ENCODE assay signal across 8 cellular contexts in the genomic region with DNA sequence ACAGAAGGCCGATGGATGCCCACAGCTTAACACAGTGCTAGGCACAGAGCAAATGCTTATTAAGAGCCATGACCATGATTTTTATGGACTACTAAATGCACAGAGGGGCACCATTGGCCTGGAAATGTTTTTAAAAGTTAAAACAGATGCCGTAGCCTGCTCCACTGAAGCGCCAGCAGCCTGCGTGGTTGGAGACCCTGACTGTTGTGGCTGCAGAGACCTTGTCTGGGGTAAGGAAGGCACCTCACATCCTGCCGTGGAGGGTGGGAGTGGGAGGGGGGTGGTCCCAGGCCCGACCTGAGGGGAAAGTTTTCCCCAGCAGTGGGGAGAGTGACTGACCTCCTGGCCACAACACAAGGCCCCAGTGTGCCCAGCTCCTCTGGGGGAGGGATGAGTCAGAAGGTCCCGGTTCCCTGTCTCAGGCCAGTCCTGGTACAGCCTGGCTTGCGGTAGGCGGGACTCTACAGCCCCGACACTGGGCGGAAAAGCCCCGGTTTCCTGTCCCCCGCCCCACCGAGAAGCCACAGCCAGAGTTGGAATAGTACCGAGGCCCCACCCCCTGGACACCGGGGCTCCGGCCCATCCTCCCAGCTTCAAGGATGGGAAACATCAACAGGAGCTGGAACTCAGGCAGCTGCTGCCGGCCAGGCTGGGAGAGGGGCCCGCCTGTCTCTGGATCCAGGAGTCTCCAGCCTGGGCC. TPM values are rescaled to one million over a fixed set of nuclear protein-coding genes. Genes with fewer than 3 reads are reported as not detected.
DNase-seq lines count a peak whose midpoint lies in the region; ATAC-seq, FAIRE-seq and TF ChIP-seq lines count a peak whose summit lies in the region.

No MANE protein-coding gene starts in this region.

- no peak for TF ChIP-seq CTCF in osteoblast (IDR thresholded peaks at IDR 0.05; ENCODE audit: extremely low read depth, low read depth, low read length)
- TF ChIP-seq CTCF in A673 (conservative IDR thresholded peaks at IDR 0.05; ENCODE audit: low read depth, low read length): no peak

- no peaks in the 10 kb centered on the region for H3K36me3 ChIP-seq in SJCRH30
- no peaks in the 10 kb centered on the region for H3K36me3 ChIP-seq in osteoblast (ENCODE audit: insufficient read depth, low read length)
- H3K36me3 ChIP-seq in A673 (ENCODE audit: insufficient read depth, low read length, poor library complexity, severe bottlenecking): no peaks in the 10 kb centered on the region

- peaks cover 47% of the 10 kb centered on the region for H3K27me3 ChIP-seq in SJCRH30
- H3K27me3 ChIP-seq in osteoblast (ENCODE audit: insufficient read depth, low read length): no peaks in the 10 kb centered on the region
- no peaks in the 10 kb centered on the region for H3K27me3 ChIP-seq in A673 (replicated peaks; ENCODE audit: insufficient read depth, low read depth, low read length, poor library complexity)

- H3K4me1 ChIP-seq in SJCRH30 (no peaks in the 10 kb centered on the region), osteoblast (ENCODE audit: insufficient read depth, low read length) (peaks cover 21% of the 10 kb centered on the region), A673 (ENCODE audit: insufficient read depth, low read length, poor library complexity, severe bottlenecking) (peaks cover 35% of the 10 kb centered on the region)

- intact Hi-C loops in A673 (cut with micrococcal nuclease; ENCODE audit: unreplicated experiment): no loop called here

- in situ Hi-C loops in Caki2 (cut with HindIII; ENCODE audit: low pct_unique_long_range_greater_than_20kb, low sequenced_read_pairs): no loop called here

- H2AFZ ChIP-seq in osteoblast (ENCODE audit: low read length): peak overlapping the region; percentile 77

- no TSS peak for BruUV-seq in A673 (replicated peaks; lab: Mats Ljungman, UMichigan)

- DNase-seq in Caki2 (ENCODE audit: low read depth) (peak; percentile 15), SJCRH30 (peak; percentile 22 to 23), frontal cortex (ENCODE audit: low spot score in 2 of 2) (peak; percentile 63 to 75), osteoblast (ENCODE audit: insufficient read length, low spot score, missing footprints) (peak; percentile 96), germinal center (ENCODE audit: low spot score) (no peak), A673 (ENCODE audit: low spot score) (no peak)

- CTCF ChIA-PET in A673 (lab: Charles Lee): interaction anchor here (2.6 kb wide), 1 partner anchor 287 kb away, joined by 16 read pairs; no protein-coding TSS in a partner anchor

- H4K20me1 ChIP-seq in osteoblast (ENCODE audit: insufficient read depth, low read length): no peaks in the 10 kb centered on the region

- H3K4me3 ChIP-seq in SJCRH30: no peak overlapping the region
- peak overlapping the region; percentile 43 for H3K4me3 ChIP-seq in osteoblast (ENCODE audit: insufficient read depth, low read length)
- H3K4me3 ChIP-seq in A673 (ENCODE audit: low read depth, low read length, poor library complexity, severe bottlenecking): no peak overlapping the region

- H3K27ac ChIP-seq in SJCRH30: no peak overlapping the region
- no peak overlapping the region for H3K27ac ChIP-seq in osteoblast (ENCODE audit: low read depth, low read length)
- no peak overlapping the region for H3K27ac ChIP-seq in A673 (ENCODE audit: low read depth, low read length, poor library complexity, severe bottlenecking)

- peak overlapping the region; percentile 64 for H3K4me2 ChIP-seq in osteoblast (ENCODE audit: insufficient read depth, low read length)

- ATAC-seq in HG03354 (IDR thresholded peaks at IDR 0.05; ENCODE audit: poor library complexity, severe bottlenecking, unreplicated experiment) (no peak), GM18502 (IDR thresholded peaks at IDR 0.05; ENCODE audit: poor library complexity, unreplicated experiment) (no peak)

- FAIRE-seq in frontal cortex (lab: Jason Lieb, UNC): no peak

- H3K79me2 ChIP-seq in osteoblast (ENCODE audit: insufficient read depth, low read length): no peaks in the 10 kb centered on the region

- POLR2A ChIA-PET in A673 (lab: Charles Lee; ENCODE audit: low non-redundant PET): no interaction called here

- no peaks in the 10 kb centered on the region for H3K9me3 ChIP-seq in SJCRH30 (replicated peaks)
- no peaks in the 10 kb centered on the region for H3K9me3 ChIP-seq in osteoblast (ENCODE audit: low read depth, low read length)
- no peaks in the 10 kb centered on the region for H3K9me3 ChIP-seq in A673 (ENCODE audit: low read depth, low read length, poor library complexity, severe bottlenecking)

RNA-seq across cellular contexts. Expression of a gene that starts 7.0 kb away (rescaled TPM):
- 1.5 TPM in 1 of 2 replicates, not detected in the other for total RNA-seq in Caki2 (2014; rRNA removed; shearing (Covaris generic); ENCODE audit: low replicate concordance)
- not detected in 2 replicates for total RNA-seq in SJCRH30 (2014; rRNA removed; shearing (Covaris generic))
- total RNA-seq in frontal cortex (10.6 TPM), osteoblast (1.1 and 1.5 TPM in 2 replicates), A673 (2021) (13.2 and 17.0 TPM in 2 replicates)

Comparison
In these comparisons a context has a peak if more than half of its experiments do, and no peak if none do; other contexts are left out.
1. DNase-seq: peak in Caki2 (single experiment), SJCRH30 (2 of 2), frontal cortex (2 of 2) and osteoblast (single experiment); none in germinal center (single experiment) and A673 (single experiment).